1 cellular context compared by ENCODE assay signal in genomic region chr2:172555522-172556283, GRCh38.
TF ChIP-seq lines count a peak whose summit lies in the region.

TSS of gene PDK1 (plus strand) at chr2:172556090. CDS start at chr2:172556151, 61 bp downstream.

TF ChIP-seq in GM12878, 131 proteins besides CTCF, POLR2A, EP300 and RAD21 (continued from another document):
- TF ChIP-seq SKIL (IDR thresholded peaks at IDR 0.05; ENCODE audit: low read depth, poor library complexity, severe bottlenecking) (no peak), CREB1 (IDR thresholded peaks at IDR 0.05; ENCODE audit: low read depth) (peak; percentile 71), PML (IDR thresholded peaks at IDR 0.05; ENCODE audit: low read length) (0 out of 2 replicates have a peak, but pooled peaks have one; percentile 63), STAT1 (conservative IDR thresholded peaks at IDR 0.05) (no peak), NKRF (conservative IDR thresholded peaks at IDR 0.05) (peak; percentile 18), ZNF687 (IDR thresholded peaks at IDR 0.05) (peak; percentile 81), ZNF217 (IDR thresholded peaks at IDR 0.05) (peak; percentile 42; the same call in 1 of the 2 replicates), BCL11A (IDR thresholded peaks at IDR 0.05; ENCODE audit: low read depth, low read length) (no peak), PBX3 (IDR thresholded peaks at IDR 0.05; ENCODE audit: insufficient replicate concordance, low read depth, low read length) (peak; percentile 53), CEBPB (IDR thresholded peaks at IDR 0.05; ENCODE audit: borderline replicate concordance in 1 of 2, low read depth in 2 of 2, low read length in 2 of 2) (no peak), ZBTB4 (CRISPR knock-in tag; IDR thresholded peaks at IDR 0.05) (no peak), POLR2AphosphoS2 (IDR thresholded peaks at IDR 0.05; ENCODE audit: low read depth, low read length) (peak; percentile 71), CREM (IDR thresholded peaks at IDR 0.05; ENCODE audit: low read depth) (peak; percentile 54; the same call in 1 of the 2 replicates), CBX5 (IDR thresholded peaks at IDR 0.05; ENCODE audit: low read depth) (0 out of 2 replicates have a peak, but pooled peaks have one; percentile 76), IKZF1 (conservative IDR thresholded peaks at IDR 0.05) (peak; percentile 72), ASH2L (IDR thresholded peaks at IDR 0.05; ENCODE audit: borderline replicate concordance, low read depth) (0 out of 2 replicates have a peak, but pooled peaks have one; percentile 13), IKZF2 (IDR thresholded peaks at IDR 0.05) (peak; percentile 44 to 48; a peak in 3 of 4 replicates), NFXL1 (IDR thresholded peaks at IDR 0.05; ENCODE audit: borderline replicate concordance) (0 out of 2 replicates have a peak, but pooled peaks have one; percentile 61), RFX5 (IDR thresholded peaks at IDR 0.05; ENCODE audit: low read depth, low read length) (no peak), MTA2 (IDR thresholded peaks at IDR 0.05; ENCODE audit: low read depth) (no peak), ATF7 (IDR thresholded peaks at IDR 0.05; ENCODE audit: low read depth) (no peak), POLR2AphosphoS5 (IDR thresholded peaks at IDR 0.05; ENCODE audit: low read length) (peak; percentile 73), MEF2B (IDR thresholded peaks at IDR 0.05; ENCODE audit: partially characterized antibody, poor library complexity, severe bottlenecking) (peak; percentile 8), HDGF (IDR thresholded peaks at IDR 0.05) (peak; percentile 62; the same call in 1 of the 2 replicates), TCF12 (IDR thresholded peaks at IDR 0.05; ENCODE audit: low read depth, low read length) (0 out of 2 replicates have a peak, but pooled peaks have one; percentile 5), POU2F2 (IDR thresholded peaks at IDR 0.05; ENCODE audit: borderline replicate concordance, low read depth, low read length) (0 out of 3 replicates have a peak, but pooled peaks have one; percentile 2), YBX1 (IDR thresholded peaks at IDR 0.05) (no peak), GATAD2B (conservative IDR thresholded peaks at IDR 0.05; ENCODE audit: low read depth) (peak; percentile 92), ZZZ3 (IDR thresholded peaks at IDR 0.05; ENCODE audit: control insufficient read depth, insufficient read length, low read depth) (no peak), RUNX3 (IDR thresholded peaks at IDR 0.05; ENCODE audit: low read length) (peak; percentile 50), JUNB (IDR thresholded peaks at IDR 0.05) (no peak), CUX1 (IDR thresholded peaks at IDR 0.05; ENCODE audit: insufficient replicate concordance, low read depth, low read length) (no peak), ZSCAN29 (IDR thresholded peaks at IDR 0.05) (no peak), EGR1 (IDR thresholded peaks at IDR 0.05; ENCODE audit: borderline replicate concordance in 1 of 2, low read depth in 2 of 2, low read length in 2 of 2) (0 out of 3 replicates have a peak, but pooled peaks of 1 of the 2 experiments have one; percentile 31), TAF1 (IDR thresholded peaks at IDR 0.05; ENCODE audit: borderline replicate concordance, low read depth, low read length) (no peak), ATF2 (IDR thresholded peaks at IDR 0.05; ENCODE audit: low read length) (no peak), DPF2 (IDR thresholded peaks at IDR 0.05) (0 out of 2 replicates have a peak, but pooled peaks have one; percentile 78), MXI1 (IDR thresholded peaks at IDR 0.05; ENCODE audit: low read depth, low read length) (peak; percentile 72; the same call in 1 of the 2 replicates), IRF3 (IDR thresholded peaks at IDR 0.05) (peak; percentile 15; the same call in 1 of the 2 replicates)
TF ChIP-seq in GM12878: peak in this region for 32.
